28 cellular contexts compared by ENCODE assay signal in genomic region chr22:46406791-46407190, GRCh38.
"Had no signal": no experiment of that assay in that cellular context is flagged by ENCODE, and none has a peak within 500 bp of the region (broad histone marks: within the 10 kb centered on the region; RNA-seq: fewer than 3 reads in every experiment).

No MANE protein-coding gene starts in this region.

- H3K27me3 ChIP-seq: ascending aorta, breast epithelium, cardiac muscle cell, esophagus squamous epithelium, gastroesophageal sphincter, heart right ventricle had no signal

- ATAC-seq: activated T-cell treated with anti-CD3 and anti-CD28 coated beads, Interleukin-2, amount 50 U/mL, for 4 hours; activated T-helper 17 cell treated with anti-CD3 and anti-CD28 coated beads, Interleukin-2, amount 50 U/mL, for 72 hours; effector memory CD8-positive, alpha-beta T cell; gastroesophageal sphincter had no signal

- H3K9me3 Mint-ChIP-seq: activated CD4-positive, alpha-beta memory T cell treated with anti-CD3 and anti-CD28 coated beads, Interleukin-2, amount 10 ng/mL, durations not matched to agents 7 days and 5 days; activated CD4-positive, alpha-beta T cell treated with anti-CD3 and anti-CD28 coated beads, Interleukin-2, amount 10 ng/mL, durations not matched to agents 7 days and 5 days; activated T-cell treated with anti-CD3 and anti-CD28 coated beads, Interleukin-2, amount 50 U/mL, for 4 hours; activated T-helper 17 cell treated with anti-CD3 and anti-CD28 coated beads, Interleukin-2, amount 50 U/mL, for 72 hours; brain; central memory CD8-positive, alpha-beta T cell; dendritic cell treated with granulocyte-macrophage colony-stimulating factor and Interleukin-4, amounts not matched to agents 40 ng/mL and 50 ng/mL, for 4 days; effector memory CD8-positive, alpha-beta T cell had no signal

- H3K36me3 ChIP-seq: ascending aorta, breast epithelium, cardiac muscle cell, gastroesophageal sphincter, heart right ventricle had no signal

- H3K4me3 ChIP-seq: ascending aorta, breast epithelium, cardiac muscle cell, coronary artery, dorsolateral prefrontal cortex, esophagus squamous epithelium, gastroesophageal sphincter, heart right ventricle had no signal

- DNase-seq: activated CD4-positive, alpha-beta memory T cell treated with anti-CD3 and anti-CD28 coated beads, Interleukin-2, amount 10 ng/mL, durations not matched to agents 7 days and 5 days; activated CD4-positive, alpha-beta T cell treated with anti-CD3 and anti-CD28 coated beads for 1 hour; activated CD4-positive, alpha-beta T cell treated with anti-CD3 and anti-CD28 coated beads for 4 hours; activated CD4-positive, alpha-beta T cell treated with anti-CD3 and anti-CD28 coated beads, Interleukin-2, amount 10 ng/mL, durations not matched to agents 7 days and 5 days; activated CD4-positive, alpha-beta T cell treated with anti-CD3 and anti-CD28 coated beads, Interleukin-2, amount 50 U/mL, for 4 hours; activated CD8-positive, alpha-beta memory T cell treated with anti-CD3 and anti-CD28 coated beads for 24 hours; activated effector memory CD4-positive, alpha-beta T cell treated with Interleukin-2 at 50 U/mL for 16 hours; activated gamma-delta T cell treated with Interleukin-2 at 50 U/mL for 16 hours; activated naive CD4-positive, alpha-beta T cell treated with anti-CD3 and anti-CD28 coated beads, Interleukin-2, amount 50 U/mL, for 16 hours; activated naive CD4-positive, alpha-beta T cell treated with Interleukin-2 at 50 U/mL for 16 hours; activated T-cell treated with anti-CD3 and anti-CD28 coated beads, Interleukin-2, amount 50 U/mL, for 4 hours; dorsolateral prefrontal cortex; effector memory CD8-positive, alpha-beta T cell; erythroblast; esophagus squamous epithelium; foreskin melanocyte; T-helper 2 cell had no signal

- H3K27me3 Mint-ChIP-seq: activated naive CD8-positive, alpha-beta T cell; activated T-helper 17 cell treated with anti-CD3 and anti-CD28 coated beads, Interleukin-2, amount 50 U/mL, for 72 hours; brain; central memory CD8-positive, alpha-beta T cell had no signal

- H3K4me1 Mint-ChIP-seq: activated T-helper 17 cell treated with anti-CD3 and anti-CD28 coated beads, Interleukin-2, amount 50 U/mL, for 72 hours; brain had no signal

- H3K36me3 Mint-ChIP-seq: activated naive CD8-positive, alpha-beta T cell; brain had no signal

- H3K27ac Mint-ChIP-seq: activated CD4-positive, alpha-beta memory T cell treated with anti-CD3 and anti-CD28 coated beads, Interleukin-2, amount 10 ng/mL, durations not matched to agents 7 days and 5 days; activated CD4-positive, alpha-beta T cell treated with anti-CD3 and anti-CD28 coated beads, Interleukin-2, amount 10 ng/mL, durations not matched to agents 7 days and 5 days; activated naive CD8-positive, alpha-beta T cell; activated T-helper 17 cell treated with anti-CD3 and anti-CD28 coated beads, Interleukin-2, amount 50 U/mL, for 72 hours; dendritic cell treated with granulocyte-macrophage colony-stimulating factor and Interleukin-4, amounts not matched to agents 40 ng/mL and 50 ng/mL, for 4 days; effector memory CD8-positive, alpha-beta T cell had no signal

- H3K4me1 ChIP-seq: ascending aorta, breast epithelium, esophagus squamous epithelium, gastroesophageal sphincter had no signal

- H3K9me3 ChIP-seq: ascending aorta, breast epithelium, esophagus squamous epithelium, gastroesophageal sphincter, heart right ventricle had no signal

- H3K27ac ChIP-seq: ascending aorta, breast epithelium, cardiac muscle cell, coronary artery, dorsolateral prefrontal cortex, esophagus squamous epithelium, gastroesophageal sphincter had no signal

- H3K4me3 Mint-ChIP-seq: activated CD4-positive, alpha-beta memory T cell treated with anti-CD3 and anti-CD28 coated beads, Interleukin-2, amount 10 ng/mL, durations not matched to agents 7 days and 5 days; activated CD4-positive, alpha-beta T cell treated with anti-CD3 and anti-CD28 coated beads, Interleukin-2, amount 10 ng/mL, durations not matched to agents 7 days and 5 days; activated naive CD8-positive, alpha-beta T cell; activated T-cell treated with anti-CD3 and anti-CD28 coated beads, Interleukin-2, amount 50 U/mL, for 4 hours; activated T-helper 17 cell treated with anti-CD3 and anti-CD28 coated beads, Interleukin-2, amount 50 U/mL, for 72 hours; brain; central memory CD8-positive, alpha-beta T cell; dendritic cell treated with granulocyte-macrophage colony-stimulating factor and Interleukin-4, amounts not matched to agents 40 ng/mL and 50 ng/mL, for 4 days; effector memory CD8-positive, alpha-beta T cell had no signal
